ENCODE assay signal across 8 cellular contexts in genomic region chr14:74521756-74522155, GRCh38.
"Had no signal": no experiment of that assay in that cellular context is flagged by ENCODE, and none has a peak within 500 bp of the region (broad histone marks: within the 10 kb centered on the region; RNA-seq: fewer than 3 reads in every experiment).

No MANE protein-coding gene starts in this region.

- H3K27ac ChIP-seq: GM23248, HL-60 had no signal

- H3K36me3 Mint-ChIP-seq: IgD-negative memory B cell had no signal

- H3K27ac Mint-ChIP-seq: IgD-negative memory B cell had no signal

- DNase-seq: GM23248, GOT3, H7, HCEC 1CT, KBM-7 had no signal

- H3K4me3 ChIP-seq: GM23248 had no signal

- ATAC-seq: HepG2 had no signal

- H2AFZ ChIP-seq: GM23248 had no signal

- H3K4me3 Mint-ChIP-seq: IgD-negative memory B cell had no signal
